ENCODE assay signal across 1 cellular context in genomic region chr15:58285212-58285920, GRCh38.
A peak's percentile ranks its signal among the peaks of the same experiment; 100 is the strongest.
TF ChIP-seq lines count a peak whose summit lies in the region.

No MANE protein-coding gene starts in this region.

TF ChIP-seq in HepG2, 621 proteins besides CTCF, POLR2A, EP300 and RAD21 (continued from another document and continues in another):
- TF ChIP-seq ATF5 (CRISPR knock-in tag; IDR thresholded peaks at IDR 0.05; ENCODE audit: low read depth): no peak
- TF ChIP-seq PPARG (CRISPR knock-in tag; conservative IDR thresholded peaks at IDR 0.05): 0 out of 2 replicates have a peak, but pooled peaks have one; percentile 19
- peak; percentile 44; the same call in 1 of the 2 replicates for TF ChIP-seq ZBTB3 (CRISPR knock-in tag; IDR thresholded peaks at IDR 0.05; ENCODE audit: borderline replicate concordance, low read depth)
- no peak for TF ChIP-seq CREB1 (IDR thresholded peaks at IDR 0.05)
- TF ChIP-seq CREB1 (CRISPR knock-in tag; IDR thresholded peaks at IDR 0.05): peak; percentile 56; the same call in 1 of the 2 replicates
- 0 out of 2 replicates have a peak, but pooled peaks have one; percentile 28 for TF ChIP-seq ZBTB42 (CRISPR knock-in tag; IDR thresholded peaks at IDR 0.05)
- TF ChIP-seq SOX5 (CRISPR knock-in tag; IDR thresholded peaks at IDR 0.05; ENCODE audit: borderline replicate concordance): peak; percentile 61; the same call in 1 of the 2 replicates
- TF ChIP-seq KDM1A (CRISPR knock-in tag; IDR thresholded peaks at IDR 0.05): 0 out of 2 replicates have a peak, but pooled peaks have one; percentile 41
- TF ChIP-seq PHF21A (CRISPR knock-in tag; IDR thresholded peaks at IDR 0.05): peak; percentile 81
- TF ChIP-seq ZNF276 (CRISPR knock-in tag; IDR thresholded peaks at IDR 0.05; ENCODE audit: low read depth): no peak
- TF ChIP-seq ZNF354B (CRISPR knock-in tag; IDR thresholded peaks at IDR 0.05): no peak
- TF ChIP-seq MYC (CRISPR knock-in tag; IDR thresholded peaks at IDR 0.05; ENCODE audit: borderline replicate concordance): peak; percentile 26; the same call in 1 of the 2 replicates
- peak; percentile 64 for TF ChIP-seq ZFY (CRISPR knock-in tag; IDR thresholded peaks at IDR 0.05)
- TF ChIP-seq SNAI1 (CRISPR knock-in tag; IDR thresholded peaks at IDR 0.05; ENCODE audit: borderline replicate concordance): no peak
- no peak for TF ChIP-seq ZNF784 (CRISPR knock-in tag; IDR thresholded peaks at IDR 0.05; ENCODE audit: borderline replicate concordance)
- TF ChIP-seq UBTF (CRISPR knock-in tag; IDR thresholded peaks at IDR 0.05): peak; percentile 36; the same call in 1 of the 2 replicates
- no peak for TF ChIP-seq ZBTB49 (CRISPR knock-in tag; IDR thresholded peaks at IDR 0.05; ENCODE audit: borderline replicate concordance)
- TF ChIP-seq FOXO1 (CRISPR knock-in tag; IDR thresholded peaks at IDR 0.05): peak; percentile 65; the same call in 1 of the 2 replicates
- peak; percentile 89; the same call in 1 of the 2 replicates for TF ChIP-seq HOXA9 (CRISPR knock-in tag; IDR thresholded peaks at IDR 0.05; ENCODE audit: borderline replicate concordance)
- TF ChIP-seq GABPB1 (CRISPR knock-in tag; IDR thresholded peaks at IDR 0.05): 0 out of 2 replicates have a peak, but pooled peaks have one; percentile 34
- TF ChIP-seq ARID4A (CRISPR knock-in tag; IDR thresholded peaks at IDR 0.05; ENCODE audit: borderline replicate concordance): peak; percentile 28; the same call in 1 of the 2 replicates
- no peak for TF ChIP-seq U2AF2 (IDR thresholded peaks at IDR 0.05; ENCODE audit: low read depth, low read length)
- no peak for TF ChIP-seq ZSCAN29 (CRISPR knock-in tag; conservative IDR thresholded peaks at IDR 0.05)
- TF ChIP-seq HMG20A (CRISPR knock-in tag; IDR thresholded peaks at IDR 0.05; ENCODE audit: borderline replicate concordance): peak; percentile 84; the same call in 1 of the 2 replicates
- TF ChIP-seq IKZF4 (CRISPR knock-in tag; IDR thresholded peaks at IDR 0.05; ENCODE audit: borderline replicate concordance, low read depth, not compliant biosample characterization): no peak
- 0 out of 2 replicates have a peak, but pooled peaks have one; percentile 20 for TF ChIP-seq TFDP2 (CRISPR knock-in tag; IDR thresholded peaks at IDR 0.05)
- TF ChIP-seq ZNF430 (CRISPR knock-in tag; IDR thresholded peaks at IDR 0.05): peak; percentile 40
- TF ChIP-seq ZNF256 (CRISPR knock-in tag; conservative IDR thresholded peaks at IDR 0.05): 0 out of 2 replicates have a peak, but pooled peaks have one; percentile 66
- no peak; the same call in 1 of the 2 replicates for TF ChIP-seq JUND (CRISPR knock-in tag; IDR thresholded peaks at IDR 0.05)
- TF ChIP-seq ZNF644 (CRISPR knock-in tag; IDR thresholded peaks at IDR 0.05; ENCODE audit: low read depth): peak; percentile 11; the same call in 1 of the 2 replicates
- TF ChIP-seq MXI1 (IDR thresholded peaks at IDR 0.05; ENCODE audit: borderline replicate concordance, low read depth, low read length): 0 out of 3 replicates have a peak, but pooled peaks have one; percentile 29
- TF ChIP-seq ZNF580 (CRISPR knock-in tag; IDR thresholded peaks at IDR 0.05; ENCODE audit: borderline replicate concordance, low read depth): 0 out of 2 replicates have a peak, but pooled peaks have one; percentile 24
- TF ChIP-seq HNF1A (IDR thresholded peaks at IDR 0.05; ENCODE audit: low read depth): peak; percentile 96
- TF ChIP-seq HNF1A (CRISPR knock-in tag; IDR thresholded peaks at IDR 0.05; ENCODE audit: borderline replicate concordance): peak; percentile 87
- peak; percentile 41; the same call in 1 of the 2 replicates for TF ChIP-seq THRA (CRISPR knock-in tag; IDR thresholded peaks at IDR 0.05; ENCODE audit: borderline replicate concordance)
- TF ChIP-seq HNF4A (CRISPR knock-in tag; IDR thresholded peaks at IDR 0.05): peak; percentile 81
- no peak for TF ChIP-seq ZMYM2 (CRISPR knock-in tag; IDR thresholded peaks at IDR 0.05)
- peak; percentile 79 for TF ChIP-seq ZNF605 (CRISPR knock-in tag; IDR thresholded peaks at IDR 0.05)
- peak; percentile 72; the same call in 1 of the 2 replicates for TF ChIP-seq ZFAT (CRISPR knock-in tag; conservative IDR thresholded peaks at IDR 0.05)
